ENCODE assay signal across 9 cellular contexts in the genomic region with DNA sequence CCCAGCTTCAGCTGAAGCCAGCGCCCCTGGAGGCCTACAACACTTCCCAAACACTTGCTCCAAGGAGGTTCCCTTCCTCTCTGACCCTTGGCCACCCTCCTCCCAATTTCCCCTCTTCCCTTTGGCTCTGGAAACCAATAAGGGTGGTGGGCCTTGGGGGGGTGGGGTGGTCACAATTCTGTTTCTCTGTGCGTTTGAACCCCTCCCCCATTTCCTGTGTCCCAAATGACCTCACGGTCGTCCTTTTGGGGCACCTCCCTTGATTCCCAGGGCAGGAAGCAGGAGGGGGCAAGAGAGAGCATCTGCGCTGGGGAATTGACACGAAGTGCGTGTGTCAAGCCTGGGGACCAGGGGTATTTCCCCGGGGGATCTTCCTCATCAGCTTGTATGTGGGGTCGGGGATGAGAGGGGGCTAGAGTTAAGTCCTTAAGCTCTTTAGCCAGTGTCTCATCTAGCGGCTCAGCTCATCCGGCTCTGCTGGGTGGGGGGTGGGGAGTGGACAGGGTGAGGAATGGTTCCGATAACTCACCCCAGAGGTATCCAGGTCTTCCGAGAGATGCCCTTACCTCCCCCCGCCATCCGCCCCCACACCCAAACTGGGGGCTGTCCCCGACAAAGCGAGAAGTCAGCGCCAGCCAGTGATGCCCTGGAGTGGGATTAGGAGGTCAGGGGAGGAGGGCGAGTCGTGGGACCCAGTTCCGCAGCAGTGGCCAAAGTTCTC. TPM values are rescaled to one million over a fixed set of nuclear protein-coding genes. Genes with fewer than 3 reads are reported as not detected.
A peak's percentile ranks its signal among the peaks of the same experiment; 100 is the strongest.
DNase-seq lines count a peak whose midpoint lies in the region; ATAC-seq and TF ChIP-seq lines count a peak whose summit lies in the region.
"Had no signal": no experiment of that assay in that cellular context is flagged by ENCODE, and none has a peak within 500 bp of the region (broad histone marks: within the 10 kb centered on the region; RNA-seq: fewer than 3 reads in every experiment).

No MANE protein-coding gene starts in this region.

- H3K27me3 ChIP-seq in right lobe of liver (peaks cover 0 to 25% of the 10 kb centered on the region in 2 donors), upper lobe of left lung (peaks cover 0 to 9% (median 5%) of the 10 kb centered on the region in 4 donors)

- H3K9me3 Mint-ChIP-seq in activated T-cell treated with anti-CD3 and anti-CD28 coated beads, Interleukin-2, amount 50 U/mL, for 4 hours = no peaks in the 10 kb centered on the region
- H3K9me3 Mint-ChIP-seq in activated naive CD4-positive, alpha-beta T cell treated with anti-CD3 and anti-CD28 coated beads, Interleukin-2, amount 10 ng/mL, durations not matched to agents 7 days and 5 days = no peaks in the 10 kb centered on the region

- DNase-seq in activated T-cell treated with anti-CD3 and anti-CD28 coated beads, Interleukin-2, amount 50 U/mL, for 4 hours = no peak
- no peak for DNase-seq in activated T-cell treated with anti-CD3 and anti-CD28 coated beads for 4 hours
- DNase-seq in activated naive CD4-positive, alpha-beta T cell treated with anti-CD3 and anti-CD28 coated beads, Interleukin-2, amount 10 ng/mL, durations not matched to agents 7 days and 5 days = no peak
- DNase-seq in right lobe of liver = no peak
- no peak for DNase-seq in upper lobe of left lung
- no peak for DNase-seq in activated CD4-positive, CD25-positive, alpha-beta regulatory T cell (lab: John Stamatoyannopoulos, UW)
- DNase-seq in NCI-H146 (lab: John Stamatoyannopoulos, UW) = no peak

- peaks cover 46% of the 10 kb centered on the region for H3K27me3 Mint-ChIP-seq in activated T-cell treated with anti-CD3 and anti-CD28 coated beads, Interleukin-2, amount 50 U/mL, for 4 hours (ENCODE audit: low read depth)
- peaks cover 62% of the 10 kb centered on the region for H3K27me3 Mint-ChIP-seq in activated naive CD4-positive, alpha-beta T cell treated with anti-CD3 and anti-CD28 coated beads, Interleukin-2, amount 10 ng/mL, durations not matched to agents 7 days and 5 days

- TF ChIP-seq POLR2A in right lobe of liver (IDR thresholded peaks at IDR 0.05) (no peak), upper lobe of left lung (IDR thresholded peaks at IDR 0.05) (no peak)

- H3K36me3 ChIP-seq in right lobe of liver (peaks cover 0 to 2% (median 0%) of the 10 kb centered on the region in 4 donors), upper lobe of left lung (peaks cover 0 to 23% (median under 1%) of the 10 kb centered on the region in 4 donors)

- H3K27ac Mint-ChIP-seq in activated naive CD4-positive, alpha-beta T cell treated with anti-CD3 and anti-CD28 coated beads, Interleukin-2, amount 10 ng/mL, durations not matched to agents 7 days and 5 days = no peak overlapping the region

- H3K4me3 ChIP-seq in right lobe of liver (peak overlapping the region; percentile 53 to 55 (median 54)), upper lobe of left lung (peak overlapping the region; percentile 62 to 84 (median 73))

- CTCF ChIA-PET in activated naive CD4-positive, alpha-beta T cell treated with anti-CD3 and anti-CD28 coated beads, Interleukin-2, amount 10 ng/mL, durations not matched to agents 7 days and 5 days (lab: Charles Lee) = interaction anchor here (0.6 to 8.5 kb wide), 8 partner anchors 13 to 117 kb away, joined by 3 to 95 read pairs (median 14); a partner anchor contains a TSS

- H3K27ac ChIP-seq in right lobe of liver = peak overlapping the region; percentile 59 to 87 (median 67)
- H3K27ac ChIP-seq in upper lobe of left lung = peak overlapping the region; percentile 91 to 97 (median 95)
- H3K27ac ChIP-seq: C4-2B had no signal

- intact Hi-C loops in right lobe of liver (cut with DNase I) = loop anchor here (5.0 kb wide), 1 partner anchor 89 kb away; a partner anchor contains a TSS

- peaks cover 33% of the 10 kb centered on the region for H3K4me1 Mint-ChIP-seq in activated T-cell treated with anti-CD3 and anti-CD28 coated beads, Interleukin-2, amount 50 U/mL, for 4 hours (ENCODE audit: low read depth)
- peaks cover 38% of the 10 kb centered on the region for H3K4me1 Mint-ChIP-seq in activated naive CD4-positive, alpha-beta T cell treated with anti-CD3 and anti-CD28 coated beads, Interleukin-2, amount 10 ng/mL, durations not matched to agents 7 days and 5 days

- H3K36me3 Mint-ChIP-seq in activated T-cell treated with anti-CD3 and anti-CD28 coated beads, Interleukin-2, amount 50 U/mL, for 4 hours (ENCODE audit: insufficient read depth) = peaks cover 5% of the 10 kb centered on the region
- peaks cover 4% of the 10 kb centered on the region for H3K36me3 Mint-ChIP-seq in activated naive CD4-positive, alpha-beta T cell treated with anti-CD3 and anti-CD28 coated beads, Interleukin-2, amount 10 ng/mL, durations not matched to agents 7 days and 5 days

- TF ChIP-seq CTCF in right lobe of liver (IDR thresholded peaks at IDR 0.05) (no peak), upper lobe of left lung (IDR thresholded peaks at IDR 0.05) (no peak)

- 8% methylated on average over 8 of the region's 21 CpGs for WGBS in right lobe of liver (ENCODE audit: insufficient coverage, low coverage, low lambda C conversion rate, missing lambda C conversion rate)
- WGBS in upper lobe of left lung, 2 donors = 8 to 15% methylated on average over 12 to 20 of the region's 21 CpGs

- H3K9me3 ChIP-seq in right lobe of liver (no peaks in the 10 kb centered on the region), upper lobe of left lung (no peaks in the 10 kb centered on the region)

- TF ChIP-seq EP300 in upper lobe of left lung (IDR thresholded peaks at IDR 0.05) = peak in 2 of 4 donors; percentile 71 to 73

- H3K4me3 Mint-ChIP-seq in activated T-cell treated with anti-CD3 and anti-CD28 coated beads, Interleukin-2, amount 50 U/mL, for 4 hours = peak overlapping the region; percentile 76
- H3K4me3 Mint-ChIP-seq in activated naive CD4-positive, alpha-beta T cell treated with anti-CD3 and anti-CD28 coated beads, Interleukin-2, amount 10 ng/mL, durations not matched to agents 7 days and 5 days = peak overlapping the region; percentile 88

- peaks cover 0 to 29% (median 5%) of the 10 kb centered on the region in 4 donors for H3K4me1 ChIP-seq in right lobe of liver
- peaks cover 40 to 71% (median 54%) of the 10 kb centered on the region in 4 donors for H3K4me1 ChIP-seq in upper lobe of left lung

- no peak for ATAC-seq in activated T-cell treated with anti-CD3 and anti-CD28 coated beads, Interleukin-2, amount 50 U/mL, for 4 hours
- no peak for ATAC-seq in right lobe of liver
- no peak for ATAC-seq in upper lobe of left lung (ENCODE audit: low FRiP score in 2 of 2)
- ATAC-seq in HG03442 (IDR thresholded peaks at IDR 0.05; ENCODE audit: unreplicated experiment) = no peak

RNA-seq across cellular contexts. Expression of a gene that starts 0.6 kb away (rescaled TPM):
- total RNA-seq in activated T-cell treated with anti-CD3 and anti-CD28 coated beads, Interleukin-2, amount 50 U/mL, for 4 hours = under 1 TPM; 0.40 to 0.66 (median 0.65) TPM
- total RNA-seq in right lobe of liver (10 to 100 TPM in 3 of 6 experiments, 1 to 10 TPM in 3; 6.1 to 15.3 (median 9.7) TPM), upper lobe of left lung (100 to 1,000 TPM in 4 of 6 donors, 10 to 100 TPM in 2; 39.8 to 177 (median 128) TPM)

RNA-seq across cellular contexts. Expression of a gene that starts 9.4 kb away (rescaled TPM):
- not detected for total RNA-seq in activated T-cell treated with anti-CD3 and anti-CD28 coated beads, Interleukin-2, amount 50 U/mL, for 4 hours
- total RNA-seq in right lobe of liver (1 to 10 TPM in 2 of 6 experiments, under 1 TPM in 3, not detected in 1; 0.68 to 1.4 (median 0.83) TPM), upper lobe of left lung (10 to 100 TPM; 32.5 to 55.3 (median 40.2) TPM)

RNA-seq across cellular contexts. Expression of a gene that starts 21.7 kb away (rescaled TPM):
- 1 to 10 TPM; 1.2 to 2.4 (median 1.6) TPM for total RNA-seq in activated T-cell treated with anti-CD3 and anti-CD28 coated beads, Interleukin-2, amount 50 U/mL, for 4 hours
- total RNA-seq in right lobe of liver = 1 to 10 TPM in 3 of 6 experiments, under 1 TPM in 2, not detected in 1; 0.43 to 4.6 (median 1.4) TPM
- total RNA-seq in upper lobe of left lung = 100 to 1,000 TPM in 1 of 6 donors, 10 to 100 TPM in 5; 30.9 to 111 (median 77.6) TPM

RNA-seq across cellular contexts. Expression of a gene that starts 38.7 kb away (rescaled TPM):
- 10 to 100 TPM in 1 of 3 donors, 1 to 10 TPM in 2; 9.0 to 10.2 (median 9.2) TPM for total RNA-seq in activated T-cell treated with anti-CD3 and anti-CD28 coated beads, Interleukin-2, amount 50 U/mL, for 4 hours
- total RNA-seq in right lobe of liver (1 to 10 TPM; 2.6 to 4.7 (median 3.6) TPM), upper lobe of left lung (10 to 100 TPM; 10.5 to 69.1 (median 14.0) TPM)

Comparison
In these comparisons a context has a peak if more than half of its experiments do, and no peak if none do; other contexts are left out.
1. RNA of a gene that starts 0.6 kb away (total RNA-seq): 39.8 to 177 TPM in upper lobe of left lung and 6.1 to 15.3 TPM in right lobe of liver; 0.40 to 0.66 TPM in activated T-cell treated with anti-CD3 and anti-CD28 coated beads, Interleukin-2, amount 50 U/mL, for 4 hours; every median in the first group is over 4 times any median in the second.
2. RNA of a gene that starts 9.4 kb away (total RNA-seq): 32.5 to 55.3 TPM in upper lobe of left lung; 0.68 to 1.4 TPM in right lobe of liver and not detected in activated T-cell treated with anti-CD3 and anti-CD28 coated beads, Interleukin-2, amount 50 U/mL, for 4 hours; every median in the first group is over 10 times any median in the second.
3. RNA of a gene that starts 21.7 kb away (total RNA-seq): 30.9 to 111 TPM in upper lobe of left lung; 1.2 to 2.4 TPM in activated T-cell treated with anti-CD3 and anti-CD28 coated beads, Interleukin-2, amount 50 U/mL, for 4 hours and 0.43 to 4.6 TPM in right lobe of liver; every median in the first group is over 4 times any median in the second.